ENCODE assay signal across 12 cellular contexts in the genomic region with DNA sequence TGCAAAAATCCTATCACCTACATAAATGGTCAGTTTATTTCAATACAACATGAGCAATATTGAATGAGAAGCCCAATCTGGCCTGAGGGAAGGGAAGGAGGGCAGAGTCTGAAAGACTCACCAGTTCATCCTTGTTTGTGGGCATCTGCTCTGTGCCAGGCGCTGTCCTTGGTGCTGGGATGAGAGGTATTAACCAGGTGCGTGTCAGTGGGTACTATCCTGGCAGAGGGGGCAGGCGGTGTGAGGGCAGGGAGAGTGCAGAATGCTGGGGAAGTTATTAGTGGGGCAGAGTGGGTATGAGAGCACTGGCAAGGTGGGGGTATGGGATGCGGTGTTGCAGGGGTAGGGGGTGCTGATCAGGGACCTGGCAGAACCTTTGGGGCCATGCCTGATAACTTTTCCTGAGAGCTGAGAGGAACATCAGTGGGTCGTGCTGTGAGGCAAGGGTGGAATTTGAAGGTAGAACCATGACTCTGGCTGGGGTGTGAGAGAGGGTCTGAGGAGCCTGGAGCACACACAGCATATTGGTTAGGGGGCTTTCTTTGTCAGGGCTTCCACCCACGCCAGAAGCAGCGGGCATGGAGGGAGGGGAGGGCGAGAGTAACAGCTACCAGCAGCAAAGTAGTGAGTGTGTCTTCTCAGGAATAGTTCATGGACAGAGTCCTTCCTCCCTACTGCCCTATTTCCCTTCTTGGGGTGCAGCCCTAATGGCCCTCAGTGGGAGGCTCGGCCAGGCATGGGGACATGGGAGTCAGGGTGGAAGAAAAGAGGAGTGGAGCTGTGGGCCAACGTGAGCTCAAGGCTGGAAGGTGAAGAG.
DNase-seq lines count a peak whose midpoint lies in the region; ATAC-seq and TF ChIP-seq lines count a peak whose summit lies in the region.
"Had no signal": no experiment of that assay in that cellular context is flagged by ENCODE, and none has a peak within 500 bp of the region (broad histone marks: within the 10 kb centered on the region; RNA-seq: fewer than 3 reads in every experiment).

No MANE protein-coding gene starts in this region.

- H3K9me3 Mint-ChIP-seq in activated naive CD4-positive, alpha-beta T cell treated with anti-CD3 and anti-CD28 coated beads, Interleukin-2, amount 10 ng/mL, durations not matched to agents 7 days and 5 days: no peaks in the 10 kb centered on the region
- H3K9me3 Mint-ChIP-seq in activated naive CD4-positive, alpha-beta T cell treated with anti-CD3 and anti-CD28 coated beads, Interleukin-2, amount 50 U/mL, for 72 hours: peaks cover 4 to 8% of the 10 kb centered on the region in 2 donors
- H3K9me3 Mint-ChIP-seq: dendritic cell treated with granulocyte-macrophage colony-stimulating factor and Interleukin-4, amounts not matched to agents 40 ng/mL and 50 ng/mL, for 4 days had no signal

- peak; percentile 27 for DNase-seq in activated naive CD4-positive, alpha-beta T cell treated with anti-CD3 and anti-CD28 coated beads, Interleukin-2, amount 10 ng/mL, durations not matched to agents 7 days and 5 days
- DNase-seq in activated naive CD4-positive, alpha-beta T cell treated with anti-CD3 and anti-CD28 coated beads, Interleukin-2, amount 50 U/mL, for 72 hours (ENCODE audit: low spot score in 2 of 2): no peak
- DNase-seq in dermis blood vessel endothelial cell: peak; percentile 49
- DNase-seq in myocyte (ENCODE audit: low read depth): peak; percentile 40
- DNase-seq in inferior parietal cortex (ENCODE audit: extremely low spot score): no peak
- no peak for DNase-seq in DMS79 treated with DMSO at 0.1 percent for 48 hours (lab: John Stamatoyannopoulos, UW)
- DNase-seq: left ventricle myocardium superior, NCI-H1417, occipital lobe had no signal

- H3K4me3 Mint-ChIP-seq in activated naive CD4-positive, alpha-beta T cell treated with anti-CD3 and anti-CD28 coated beads, Interleukin-2, amount 10 ng/mL, durations not matched to agents 7 days and 5 days: no peak overlapping the region
- H3K4me3 Mint-ChIP-seq: dendritic cell treated with granulocyte-macrophage colony-stimulating factor and Interleukin-4, amounts not matched to agents 40 ng/mL and 50 ng/mL, for 4 days had no signal

- no peaks in the 10 kb centered on the region for H3K4me1 Mint-ChIP-seq in activated naive CD4-positive, alpha-beta T cell treated with anti-CD3 and anti-CD28 coated beads, Interleukin-2, amount 10 ng/mL, durations not matched to agents 7 days and 5 days

- CTCF ChIA-PET in activated naive CD4-positive, alpha-beta T cell treated with anti-CD3 and anti-CD28 coated beads, Interleukin-2, amount 10 ng/mL, durations not matched to agents 7 days and 5 days (lab: Charles Lee): no interaction called here

- peak overlapping the region; percentile 43 for H3K27ac Mint-ChIP-seq in activated naive CD4-positive, alpha-beta T cell treated with anti-CD3 and anti-CD28 coated beads, Interleukin-2, amount 10 ng/mL, durations not matched to agents 7 days and 5 days
- no peak overlapping the region for H3K27ac Mint-ChIP-seq in activated naive CD4-positive, alpha-beta T cell treated with anti-CD3 and anti-CD28 coated beads, Interleukin-2, amount 50 U/mL, for 72 hours
- H3K27ac Mint-ChIP-seq: dendritic cell treated with granulocyte-macrophage colony-stimulating factor and Interleukin-4, amounts not matched to agents 40 ng/mL and 50 ng/mL, for 4 days had no signal

- H3K27me3 Mint-ChIP-seq in activated naive CD4-positive, alpha-beta T cell treated with anti-CD3 and anti-CD28 coated beads, Interleukin-2, amount 10 ng/mL, durations not matched to agents 7 days and 5 days: peaks cover 12% of the 10 kb centered on the region

- no peak for ATAC-seq in activated naive CD4-positive, alpha-beta T cell treated with anti-CD3 and anti-CD28 coated beads, Interleukin-2, amount 50 U/mL, for 72 hours
- no peak for ATAC-seq in GM18511 (IDR thresholded peaks at IDR 0.05; ENCODE audit: unreplicated experiment)
- ATAC-seq: left ventricle myocardium superior had no signal

- no peaks in the 10 kb centered on the region for H3K36me3 Mint-ChIP-seq in activated naive CD4-positive, alpha-beta T cell treated with anti-CD3 and anti-CD28 coated beads, Interleukin-2, amount 10 ng/mL, durations not matched to agents 7 days and 5 days
- H3K36me3 Mint-ChIP-seq in activated naive CD4-positive, alpha-beta T cell treated with anti-CD3 and anti-CD28 coated beads, Interleukin-2, amount 50 U/mL, for 72 hours: no peaks in the 10 kb centered on the region

TF ChIP-seq in PFSK-1, 5 proteins besides CTCF, POLR2A, EP300 and RAD21:
- TF ChIP-seq, protein P1, sequence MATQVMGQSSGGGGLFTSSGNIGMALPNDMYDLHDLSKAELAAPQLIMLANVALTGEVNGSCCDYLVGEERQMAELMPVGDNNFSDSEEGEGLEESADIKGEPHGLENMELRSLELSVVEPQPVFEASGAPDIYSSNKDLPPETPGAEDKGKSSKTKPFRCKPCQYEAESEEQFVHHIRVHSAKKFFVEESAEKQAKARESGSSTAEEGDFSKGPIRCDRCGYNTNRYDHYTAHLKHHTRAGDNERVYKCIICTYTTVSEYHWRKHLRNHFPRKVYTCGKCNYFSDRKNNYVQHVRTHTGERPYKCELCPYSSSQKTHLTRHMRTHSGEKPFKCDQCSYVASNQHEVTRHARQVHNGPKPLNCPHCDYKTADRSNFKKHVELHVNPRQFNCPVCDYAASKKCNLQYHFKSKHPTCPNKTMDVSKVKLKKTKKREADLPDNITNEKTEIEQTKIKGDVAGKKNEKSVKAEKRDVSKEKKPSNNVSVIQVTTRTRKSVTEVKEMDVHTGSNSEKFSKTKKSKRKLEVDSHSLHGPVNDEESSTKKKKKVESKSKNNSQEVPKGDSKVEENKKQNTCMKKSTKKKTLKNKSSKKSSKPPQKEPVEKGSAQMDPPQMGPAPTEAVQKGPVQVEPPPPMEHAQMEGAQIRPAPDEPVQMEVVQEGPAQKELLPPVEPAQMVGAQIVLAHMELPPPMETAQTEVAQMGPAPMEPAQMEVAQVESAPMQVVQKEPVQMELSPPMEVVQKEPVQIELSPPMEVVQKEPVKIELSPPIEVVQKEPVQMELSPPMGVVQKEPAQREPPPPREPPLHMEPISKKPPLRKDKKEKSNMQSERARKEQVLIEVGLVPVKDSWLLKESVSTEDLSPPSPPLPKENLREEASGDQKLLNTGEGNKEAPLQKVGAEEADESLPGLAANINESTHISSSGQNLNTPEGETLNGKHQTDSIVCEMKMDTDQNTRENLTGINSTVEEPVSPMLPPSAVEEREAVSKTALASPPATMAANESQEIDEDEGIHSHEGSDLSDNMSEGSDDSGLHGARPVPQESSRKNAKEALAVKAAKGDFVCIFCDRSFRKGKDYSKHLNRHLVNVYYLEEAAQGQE (IDR thresholded peaks at IDR 0.05; ENCODE audit: insufficient read depth in 1 of 2, low read depth in 2 of 2, low read length in 2 of 2): peak; percentile 83 to 94
- no peak for TF ChIP-seq FOXP2 (optimal IDR thresholded peaks at IDR 0.05; ENCODE audit: borderline replicate concordance, extremely low read depth, extremely low read length, insufficient read depth)

Comparison
In these comparisons a context has a peak if more than half of its experiments do, and no peak if none do; other contexts are left out.
1. DNase-seq: peak in activated naive CD4-positive, alpha-beta T cell treated with anti-CD3 and anti-CD28 coated beads, Interleukin-2, amount 10 ng/mL, durations not matched to agents 7 days and 5 days (single experiment), dermis blood vessel endothelial cell (single experiment) and myocyte (single experiment); none in activated naive CD4-positive, alpha-beta T cell treated with anti-CD3 and anti-CD28 coated beads, Interleukin-2, amount 50 U/mL, for 72 hours (0 of 2), inferior parietal cortex (single experiment) and DMS79 treated with DMSO at 0.1 percent for 48 hours (single experiment).